9 cellular contexts compared by ENCODE assay signal in genomic region chr9:127557998-127558546, GRCh38. TPM values are rescaled to one million over a fixed set of nuclear protein-coding genes. Genes with fewer than 3 reads are reported as not detected.
DNase-seq lines count a peak whose midpoint lies in the region; ATAC-seq and TF ChIP-seq lines count a peak whose summit lies in the region.
"Had no signal": no experiment of that assay in that cellular context is flagged by ENCODE, and none has a peak within 500 bp of the region (broad histone marks: within the 10 kb centered on the region; RNA-seq: fewer than 3 reads in every experiment).

No MANE protein-coding gene starts in this region.

- no peaks in the 10 kb centered on the region for H3K27me3 Mint-ChIP-seq in activated naive CD4-positive, alpha-beta T cell treated with anti-CD3 and anti-CD28 coated beads, Interleukin-2, amount 10 ng/mL, durations not matched to agents 7 days and 5 days
- no peaks in the 10 kb centered on the region for H3K27me3 Mint-ChIP-seq in mesothelial cell of epicardium (ENCODE audit: low read depth)

- H3K27ac Mint-ChIP-seq in activated naive CD4-positive, alpha-beta T cell treated with anti-CD3 and anti-CD28 coated beads, Interleukin-2, amount 10 ng/mL, durations not matched to agents 7 days and 5 days = peak overlapping the region; percentile 90
- peak overlapping the region; percentile 66 for H3K27ac Mint-ChIP-seq in mesothelial cell of epicardium

- peak overlapping the region; percentile 4 to 82 (median 70) for H3K27ac ChIP-seq in body of pancreas
- H3K27ac ChIP-seq in upper lobe of left lung = peak overlapping the region; percentile 85 to 97 (median 92)

- H3K4me1 ChIP-seq in body of pancreas = peaks cover 99% of the 10 kb centered on the region
- H3K4me1 ChIP-seq in upper lobe of left lung = peaks cover 88 to 100% (median 94%) of the 10 kb centered on the region in 4 donors

- H3K36me3 ChIP-seq in body of pancreas (replicated peaks in 1 of 2; ENCODE audit: insufficient read depth in 1 of 2, low read depth in 2 of 2) = no peaks in the 10 kb centered on the region
- H3K36me3 ChIP-seq in upper lobe of left lung = peaks cover 0 to 23% (median 11%) of the 10 kb centered on the region in 4 donors
- H3K36me3 ChIP-seq in H7 (replicated peaks; ENCODE audit: control insufficient read depth, insufficient read depth, low read length) = peaks cover 3% of the 10 kb centered on the region

- peaks cover 62% of the 10 kb centered on the region for H3K36me3 Mint-ChIP-seq in activated naive CD4-positive, alpha-beta T cell treated with anti-CD3 and anti-CD28 coated beads, Interleukin-2, amount 10 ng/mL, durations not matched to agents 7 days and 5 days
- H3K36me3 Mint-ChIP-seq in mesothelial cell of epicardium = peaks cover 3% of the 10 kb centered on the region

- H3K4me3 ChIP-seq in body of pancreas (no peak overlapping the region), upper lobe of left lung (no peak overlapping the region), H7 (ENCODE audit: insufficient read depth, low read depth, low read length) (no peak overlapping the region)

- DNase-seq in activated naive CD4-positive, alpha-beta T cell treated with anti-CD3 and anti-CD28 coated beads, Interleukin-2, amount 10 ng/mL, durations not matched to agents 7 days and 5 days = no peak
- no peak for DNase-seq in activated naive CD4-positive, alpha-beta T cell treated with Interleukin-2 at 50 U/mL for 16 hours
- DNase-seq in body of pancreas (no peak), mesothelial cell of epicardium (ENCODE audit: low spot score in 2 of 2, unreplicated experiment in 2 of 2) (no peak), upper lobe of left lung (no peak), H7 (no peak), ecto neural progenitor cell (ENCODE audit: low spot score) (no peak)
- DNase-seq: NCI-H1048 had no signal

- no peak for TF ChIP-seq EP300 in upper lobe of left lung (IDR thresholded peaks at IDR 0.05)

- peaks cover 96% of the 10 kb centered on the region for H3K4me1 Mint-ChIP-seq in activated naive CD4-positive, alpha-beta T cell treated with anti-CD3 and anti-CD28 coated beads, Interleukin-2, amount 10 ng/mL, durations not matched to agents 7 days and 5 days
- peaks cover 60% of the 10 kb centered on the region for H3K4me1 Mint-ChIP-seq in mesothelial cell of epicardium

- H3K27me3 ChIP-seq in body of pancreas (no peaks in the 10 kb centered on the region), upper lobe of left lung (no peaks in the 10 kb centered on the region), H7 (ENCODE audit: control insufficient read depth, insufficient read depth, low read length) (no peaks in the 10 kb centered on the region)

- ATAC-seq in body of pancreas (no peak), upper lobe of left lung (ENCODE audit: low FRiP score in 2 of 2) (no peak), GM19328 (IDR thresholded peaks at IDR 0.05; ENCODE audit: unreplicated experiment) (no peak)

- H3K4me3 Mint-ChIP-seq in activated naive CD4-positive, alpha-beta T cell treated with anti-CD3 and anti-CD28 coated beads, Interleukin-2, amount 10 ng/mL, durations not matched to agents 7 days and 5 days = peak overlapping the region; percentile 69
- no peak overlapping the region for H3K4me3 Mint-ChIP-seq in mesothelial cell of epicardium

- TF ChIP-seq POLR2A in body of pancreas (IDR thresholded peaks at IDR 0.05) (no peak), upper lobe of left lung (IDR thresholded peaks at IDR 0.05) (no peak)

- no peaks in the 10 kb centered on the region for H3K9me3 Mint-ChIP-seq in activated naive CD4-positive, alpha-beta T cell treated with anti-CD3 and anti-CD28 coated beads, Interleukin-2, amount 10 ng/mL, durations not matched to agents 7 days and 5 days
- H3K9me3 Mint-ChIP-seq in mesothelial cell of epicardium = no peaks in the 10 kb centered on the region

- no peaks in the 10 kb centered on the region for H3K9me3 ChIP-seq in body of pancreas
- H3K9me3 ChIP-seq in upper lobe of left lung = no peaks in the 10 kb centered on the region

- TF ChIP-seq CTCF in body of pancreas (IDR thresholded peaks at IDR 0.05) = no peak
- TF ChIP-seq CTCF in mesothelial cell of epicardium (IDR thresholded peaks at IDR 0.05; ENCODE audit: unreplicated experiment) = no peak
- no peak for TF ChIP-seq CTCF in upper lobe of left lung (IDR thresholded peaks at IDR 0.05)

- 46 to 47% methylated on average over 10 to 11 of the region's 11 CpGs for WGBS in body of pancreas, 2 donors
- WGBS in upper lobe of left lung, 2 donors = 39 to 46% methylated on average over 11 of the region's 11 CpGs

- CTCF ChIA-PET in activated naive CD4-positive, alpha-beta T cell treated with anti-CD3 and anti-CD28 coated beads, Interleukin-2, amount 10 ng/mL, durations not matched to agents 7 days and 5 days (lab: Charles Lee) = interaction anchor here (1.3 to 1.5 kb wide), 2 partner anchors 10 to 21 kb away, joined by 4 to 6 read pairs; a partner anchor contains a TSS

- intact Hi-C loops in body of pancreas (cut with DNase I) = no loop called here

RNA-seq across cellular contexts. Expression of gene STXBP1, which starts 54.0 kb away (rescaled TPM):
- 10 to 100 TPM; 34.5 to 39.9 TPM for total RNA-seq in body of pancreas
- total RNA-seq in mesothelial cell of epicardium = 94.9 to 112 TPM (median 105 TPM) in 3 replicates
- 100 to 1,000 TPM in 2 of 6 donors, 10 to 100 TPM in 4; 44.6 to 124 (median 76.1) TPM for total RNA-seq in upper lobe of left lung
- 5.9 and 12.0 TPM in 2 replicates for total RNA-seq in H7 (2014; rRNA removed; shearing (Covaris generic))
